ENCODE assay signal across 1 cellular context in genomic region chr2:237097911-237098702, GRCh38.
TF ChIP-seq lines count a peak whose summit lies in the region.

No MANE protein-coding gene starts in this region.

TF ChIP-seq in endothelial cell of umbilical vein, 7 proteins besides CTCF, POLR2A, EP300 and RAD21 (continued from another document):
- TF ChIP-seq FOS (IDR thresholded peaks at IDR 0.05; ENCODE audit: borderline replicate concordance, insufficient read depth, low read length) = peak; percentile 99
- peak; percentile 87 for TF ChIP-seq JUN (IDR thresholded peaks at IDR 0.05; ENCODE audit: borderline replicate concordance, insufficient read depth, insufficient read length, low read depth)
- no peak for TF ChIP-seq POLR2AphosphoS5 (IDR thresholded peaks at IDR 0.05; ENCODE audit: insufficient read depth, low read depth, low read length)
- peak; percentile 62 for TF ChIP-seq GATA2 (IDR thresholded peaks at IDR 0.05; ENCODE audit: insufficient read depth, insufficient read length, low read depth, low read length)
- TF ChIP-seq, protein P1, sequence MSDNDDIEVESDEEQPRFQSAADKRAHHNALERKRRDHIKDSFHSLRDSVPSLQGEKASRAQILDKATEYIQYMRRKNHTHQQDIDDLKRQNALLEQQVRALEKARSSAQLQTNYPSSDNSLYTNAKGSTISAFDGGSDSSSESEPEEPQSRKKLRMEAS (IDR thresholded peaks at IDR 0.05; ENCODE audit: insufficient read depth, insufficient read length) = no peak
- TF ChIP-seq EZH2 (IDR thresholded peaks at IDR 0.05; ENCODE audit: borderline replicate concordance, low read depth, low read length, severe bottlenecking) = no peak
